17 cellular contexts compared by ENCODE assay signal in the genomic region with DNA sequence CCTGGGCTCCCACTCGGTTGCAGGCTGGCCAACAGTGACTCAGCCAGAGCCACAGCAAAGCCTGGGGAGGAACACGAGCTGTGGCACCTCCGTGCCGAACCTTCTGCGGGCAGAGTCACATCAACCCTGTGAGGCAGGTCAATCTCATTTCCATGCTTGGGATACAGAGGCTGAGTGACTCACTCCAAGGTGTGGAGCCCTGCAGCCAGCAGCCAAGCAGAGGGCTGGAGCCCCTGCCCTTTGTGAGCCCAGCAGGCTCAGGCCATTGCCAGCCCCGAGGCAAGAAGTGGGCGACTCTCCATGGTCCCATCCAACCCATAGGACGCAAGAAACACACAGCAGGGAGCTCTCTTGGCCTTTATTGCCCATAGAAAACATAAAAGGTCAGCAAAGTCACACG. TPM values are rescaled to one million over a fixed set of nuclear protein-coding genes. Genes with fewer than 3 reads are reported as not detected.
DNase-seq lines count a peak whose midpoint lies in the region; ATAC-seq and TF ChIP-seq lines count a peak whose summit lies in the region.
"Had no signal": no experiment of that assay in that cellular context is flagged by ENCODE, and none has a peak within 500 bp of the region (broad histone marks: within the 10 kb centered on the region; RNA-seq: fewer than 3 reads in every experiment).

No MANE protein-coding gene starts in this region.

- H3K9ac ChIP-seq in mammary epithelial cell (ENCODE audit: insufficient read depth, low read length) (no peak overlapping the region), trophoblast cell (ENCODE audit: low read length) (no peak overlapping the region)

- WGBS in heart right ventricle, 2 donors, result 87 to 90% methylated on average over 9 of the region's 9 CpGs
- 77% methylated on average over 9 of the region's 9 CpGs for WGBS in mammary epithelial cell (ENCODE audit: low coverage, missing lambda C conversion rate)
- WGBS in trophoblast cell (ENCODE audit: extremely low coverage, insufficient coverage, insufficient read length), result no CpG with 5 or more reads among the region's 9 CpGs

- CTCF ChIA-PET in mammary epithelial cell (lab: Charles Lee; ENCODE audit: low non-redundant PET), result no interaction called here

- dilution Hi-C loops in mammary epithelial cell (cut with HindIII; ENCODE audit: low sequenced_read_pairs), result no loop called here

- no peak overlapping the region for H3K23ac ChIP-seq in trophoblast cell (ENCODE audit: low read length)

- no peaks in the 10 kb centered on the region for H3K9me3 Mint-ChIP-seq in stimulated activated naive B cell treated with anti-CD40 and anti-IgM and Interleukin-4, amounts not matched to agents 10 μg/mL and 1 μg/mL and 100 μg/mL, for 72 hours
- H3K9me3 Mint-ChIP-seq: IgD-negative memory B cell had no signal

- no peaks in the 10 kb centered on the region for H3K9me3 ChIP-seq in right atrium auricular region
- H3K9me3 ChIP-seq in heart right ventricle, result no peaks in the 10 kb centered on the region
- no peaks in the 10 kb centered on the region for H3K9me3 ChIP-seq in mammary epithelial cell (replicated peaks; ENCODE audit: insufficient read depth, low read length)
- H3K9me3 ChIP-seq in trophoblast cell (ENCODE audit: insufficient read depth, low read depth, low read length), result no peaks in the 10 kb centered on the region
- H3K9me3 ChIP-seq: A549 had no signal

- H3K27ac ChIP-seq in right atrium auricular region (peak overlapping the region; percentile 11 to 19), heart right ventricle (peak overlapping the region in 3 of 10 donors; percentile 1 to 15 (median 12)), mammary epithelial cell (ENCODE audit: insufficient read depth, low read depth, low read length) (peak overlapping the region; percentile 93), trophoblast cell (ENCODE audit: low read depth, low read length) (no peak overlapping the region)
- H3K27ac ChIP-seq: A549 had no signal

- no peak overlapping the region for H4K12ac ChIP-seq in trophoblast cell (ENCODE audit: low read depth, low read length)

- no peak overlapping the region for H4K91ac ChIP-seq in trophoblast cell (ENCODE audit: low read depth, low read length)

- peaks cover 63% of the 10 kb centered on the region for H3K79me2 ChIP-seq in mammary epithelial cell (ENCODE audit: insufficient read depth, low read length)
- H3K79me2 ChIP-seq in trophoblast cell (ENCODE audit: control insufficient read depth, insufficient read depth, low read length, poor library complexity), result peaks cover 3% of the 10 kb centered on the region

- peaks cover 0 to 3% of the 10 kb centered on the region in 2 donors for H3K4me1 Mint-ChIP-seq in stimulated activated naive B cell treated with anti-CD40 and anti-IgM and Interleukin-4, amounts not matched to agents 10 μg/mL and 1 μg/mL and 100 μg/mL, for 72 hours
- H3K4me1 Mint-ChIP-seq: CD14-positive monocyte had no signal

- in situ Hi-C loops in mammary epithelial cell (cut with MboI; ENCODE audit: low sequenced_read_pairs in 2 of 2), result loop anchor here in 1 of 2 donors (5.0 kb wide), 1 partner anchor 56 kb away; no protein-coding TSS in a partner anchor

- H3K4me1 ChIP-seq in right atrium auricular region (peaks cover 0 to 30% of the 10 kb centered on the region in 2 donors), heart right ventricle (peaks cover 0 to 47% (median 14%) of the 10 kb centered on the region in 9 donors), mammary epithelial cell (ENCODE audit: insufficient read depth, low read length) (peaks cover 51% of the 10 kb centered on the region), trophoblast cell (ENCODE audit: control insufficient read depth in 1 of 2, insufficient read depth in 2 of 2, low read length in 2 of 2) (peaks cover 45% of the 10 kb centered on the region in 2 experiments)
- H3K4me1 ChIP-seq: A549 had no signal

- TF ChIP-seq CTCF in right atrium auricular region (IDR thresholded peaks at IDR 0.05) (no peak), heart right ventricle (IDR thresholded peaks at IDR 0.05) (no peak), mammary epithelial cell (conservative IDR thresholded peaks at IDR 0.05 in 1 of 2, IDR thresholded peaks at IDR 0.05 in 1 of 2; ENCODE audit: extremely low read depth in 1 of 2, insufficient read depth in 1 of 2, low read depth in 1 of 2, low read length in 2 of 2) (no peak)

- H3K4me3 Mint-ChIP-seq in stimulated activated naive B cell treated with anti-CD40 and anti-IgM and Interleukin-4, amounts not matched to agents 10 μg/mL and 1 μg/mL and 100 μg/mL, for 72 hours, result no peak overlapping the region
- H3K4me3 Mint-ChIP-seq: CD14-positive monocyte had no signal

- H2BK12ac ChIP-seq in trophoblast cell (ENCODE audit: low read length), result no peak overlapping the region

- no peak overlapping the region for H2BK5ac ChIP-seq in trophoblast cell (ENCODE audit: low read depth, low read length, poor library complexity)

- no peaks in the 10 kb centered on the region for H3K27me3 Mint-ChIP-seq in stimulated activated naive B cell treated with anti-CD40 and anti-IgM and Interleukin-4, amounts not matched to agents 10 μg/mL and 1 μg/mL and 100 μg/mL, for 72 hours
- H3K27me3 Mint-ChIP-seq: IgD-negative memory B cell had no signal

- ATAC-seq in heart right ventricle, result no peak
- no peak for ATAC-seq in stimulated activated naive B cell treated with anti-CD40 and anti-IgM and Interleukin-4, amounts not matched to agents 10 μg/mL and 1 μg/mL and 100 μg/mL, for 72 hours (replicated peaks)
- ATAC-seq: A549 had no signal

- H3K4ac ChIP-seq in trophoblast cell (ENCODE audit: low read depth, low read length), result no peak overlapping the region

- DNase-seq in right atrium auricular region (ENCODE audit: low spot score) (no peak), heart right ventricle (no peak), mammary epithelial cell (no peak), trophoblast cell (peak; percentile 61 to 63), NCI-H1436 (lab: John Stamatoyannopoulos, UW) (no peak), LoVo (ENCODE audit: low spot score) (no peak)
- DNase-seq in stimulated activated naive B cell treated with anti-CD40 and anti-IgM and Interleukin-4, amounts not matched to agents 10 μg/mL and 1 μg/mL and 100 μg/mL, for 72 hours, result no peak
- DNase-seq: COR-L47, DMS153, EL, HCEC 1CT, NCI-H1436 treated with DMSO at 0.1 percent for 48 hours, NCI-H2081, NCI-H524 had no signal

- H2BK120ac ChIP-seq in trophoblast cell (ENCODE audit: insufficient read depth, low read length, poor library complexity), result no peak overlapping the region

- BruUV-seq in mammary epithelial cell (replicated peaks; lab: Mats Ljungman, UMichigan), result no TSS peak

- H3K14ac ChIP-seq in trophoblast cell (ENCODE audit: low read length), result no peak overlapping the region

- H2AK5ac ChIP-seq in trophoblast cell (ENCODE audit: low read length), result no peak overlapping the region

- H3K79me1 ChIP-seq in trophoblast cell (ENCODE audit: low read length), result peaks cover 22% of the 10 kb centered on the region

- H3K4me3 ChIP-seq in right atrium auricular region (no peak overlapping the region), heart right ventricle (no peak overlapping the region), mammary epithelial cell (replicated peaks in 1 of 3; ENCODE audit: insufficient read depth in 1 of 3, low read depth in 2 of 3, low read length in 3 of 3) (no peak overlapping the region), trophoblast cell (ENCODE audit: low read depth, low read length) (no peak overlapping the region)
- H3K4me3 ChIP-seq: A549 had no signal

- H3K27me3 ChIP-seq in right atrium auricular region, result no peaks in the 10 kb centered on the region
- no peaks in the 10 kb centered on the region for H3K27me3 ChIP-seq in heart right ventricle
- no peaks in the 10 kb centered on the region for H3K27me3 ChIP-seq in mammary epithelial cell (ENCODE audit: insufficient read depth, low read length)
- H3K27me3 ChIP-seq in trophoblast cell (ENCODE audit: insufficient read depth, low read length), result no peaks in the 10 kb centered on the region

- no peaks in the 10 kb centered on the region for H4K20me1 ChIP-seq in mammary epithelial cell (ENCODE audit: insufficient read depth, low read length)

- H3K36me3 ChIP-seq in right atrium auricular region, result peaks cover 99% of the 10 kb centered on the region
- peaks cover 11 to 100% (median 79%) of the 10 kb centered on the region in 9 donors for H3K36me3 ChIP-seq in heart right ventricle
- H3K36me3 ChIP-seq in mammary epithelial cell (ENCODE audit: insufficient read depth, low read length), result peaks cover 51% of the 10 kb centered on the region
- H3K36me3 ChIP-seq in trophoblast cell (ENCODE audit: control insufficient read depth in 1 of 2, insufficient read depth in 2 of 2, low read length in 2 of 2), result peaks cover 93% of the 10 kb centered on the region in 2 experiments

- peak overlapping the region; percentile 30 for H3K18ac ChIP-seq in trophoblast cell (ENCODE audit: low read length)

- no peak overlapping the region for H3K4me2 ChIP-seq in mammary epithelial cell (ENCODE audit: insufficient read depth, low read depth, low read length)
- no peak overlapping the region for H3K4me2 ChIP-seq in trophoblast cell (ENCODE audit: low read length)
- H3K4me2 ChIP-seq: A549 had no signal

- no peak overlapping the region for H4K8ac ChIP-seq in trophoblast cell (ENCODE audit: low read depth, low read length)

- no peak overlapping the region for H3K27ac Mint-ChIP-seq in stimulated activated naive B cell treated with anti-CD40 and anti-IgM and Interleukin-4, amounts not matched to agents 10 μg/mL and 1 μg/mL and 100 μg/mL, for 72 hours
- H3K27ac Mint-ChIP-seq: IgD-negative memory B cell had no signal

- intact Hi-C loops in heart right ventricle (cut with DNase I), result no loop called here
- intact Hi-C loops in mammary epithelial cell (cut with micrococcal nuclease), result loop anchor here (5.0 kb wide), 1 partner anchor 101 kb away; no protein-coding TSS in a partner anchor

- H3K36me3 Mint-ChIP-seq in stimulated activated naive B cell treated with anti-CD40 and anti-IgM and Interleukin-4, amounts not matched to agents 10 μg/mL and 1 μg/mL and 100 μg/mL, for 72 hours, result peaks cover 42 to 64% of the 10 kb centered on the region in 2 donors

- no peak overlapping the region for H2AFZ ChIP-seq in mammary epithelial cell (ENCODE audit: low read depth, low read length)
- H2AFZ ChIP-seq in trophoblast cell (ENCODE audit: insufficient read depth, low read length, poor library complexity), result no peak overlapping the region

RNA-seq across cellular contexts. Expression of a gene that starts 21.4 kb away (rescaled TPM):
- total RNA-seq in right atrium auricular region, result 10 to 100 TPM; 41.8 to 78.8 TPM
- 10 to 100 TPM; 64.1 to 88.1 (median 78.6) TPM for total RNA-seq in heart right ventricle
- 10 to 100 TPM; 81.6 to 83.4 TPM for polyA plus RNA-seq in heart right ventricle
- total RNA-seq in mammary epithelial cell, result 100 to 1,000 TPM; 156 to 370 TPM
- 255 TPM for polyA plus RNA-seq in mammary epithelial cell
- 212 TPM for polyA minus RNA-seq in mammary epithelial cell
- 172 and 176 TPM in 2 replicates for polyA plus RNA-seq in trophoblast cell (2013)

RNA-seq across cellular contexts. Expression of a gene that starts 23.1 kb away (rescaled TPM):
- total RNA-seq in right atrium auricular region (10 to 100 TPM; 51.2 to 76.1 TPM), heart right ventricle (10 to 100 TPM; 36.2 to 51.6 (median 46.1) TPM), mammary epithelial cell (10 to 100 TPM; 26.2 to 68.5 TPM)
- polyA plus RNA-seq in heart right ventricle (10 to 100 TPM; 20.8 to 29.7 TPM), mammary epithelial cell (41.1 TPM)
- polyA minus RNA-seq in mammary epithelial cell, result 58.2 TPM
- polyA plus RNA-seq in trophoblast cell (2013), result 88.3 and 94.8 TPM in 2 replicates

Comparison
In these comparisons a context has a peak if more than half of its experiments do, and no peak if none do; other contexts are left out.
1. DNase-seq: peak in trophoblast cell (2 of 2); none in right atrium auricular region (single experiment), heart right ventricle (0 of 2), mammary epithelial cell (single experiment), stimulated activated naive B cell treated with anti-CD40 and anti-IgM and Interleukin-4, amounts not matched to agents 10 μg/mL and 1 μg/mL and 100 μg/mL, for 72 hours (single experiment), NCI-H1436 (single experiment) and LoVo (single experiment).